In genomic region chr3:61250784-61251173, GRCh38 we compare ENCODE assay signal across 8 cellular contexts. TPM values are rescaled to one million over a fixed set of nuclear protein-coding genes. Genes with fewer than 3 reads are reported as not detected.
DNase-seq lines count a peak whose midpoint lies in the region; ATAC-seq and TF ChIP-seq lines count a peak whose summit lies in the region.

No MANE protein-coding gene starts in this region.

- peaks cover 0 to 2% (median 0%) of the 10 kb centered on the region in 7 donors for H3K9me3 Mint-ChIP-seq in CD4-positive, CD25-positive, alpha-beta regulatory T cell
- H3K9me3 Mint-ChIP-seq in osteocyte (ENCODE audit: unreplicated experiment), result no peaks in the 10 kb centered on the region

- H3K4me1 Mint-ChIP-seq in CD4-positive, CD25-positive, alpha-beta regulatory T cell, result peaks cover 10 to 22% (median 16%) of the 10 kb centered on the region in 4 donors
- H3K4me1 Mint-ChIP-seq in osteocyte (ENCODE audit: unreplicated experiment), result peaks cover 13% of the 10 kb centered on the region

- peak overlapping the region; percentile 82 to 94 (median 87) for H3K27ac Mint-ChIP-seq in CD4-positive, CD25-positive, alpha-beta regulatory T cell
- H3K27ac Mint-ChIP-seq in osteocyte (ENCODE audit: unreplicated experiment), result no peak overlapping the region

- H3K36me3 ChIP-seq in CD4-positive, CD25-positive, alpha-beta regulatory T cell (ENCODE audit: control insufficient read depth, insufficient read depth, low read length), result no peaks in the 10 kb centered on the region
- H3K36me3 ChIP-seq in HUES6 (ENCODE audit: control insufficient read depth, insufficient read depth, low read length), result no peaks in the 10 kb centered on the region

- H3K4me3 Mint-ChIP-seq in CD4-positive, CD25-positive, alpha-beta regulatory T cell, result peak overlapping the region; percentile 93 to 98 (median 95)
- peak overlapping the region; percentile 79 for H3K4me3 Mint-ChIP-seq in osteocyte (ENCODE audit: unreplicated experiment)

- H3K4me1 ChIP-seq in CD4-positive, CD25-positive, alpha-beta regulatory T cell (ENCODE audit: control insufficient read depth, insufficient read depth, low read length, poor library complexity, severe bottlenecking), result peaks cover 20% of the 10 kb centered on the region
- peaks cover 12% of the 10 kb centered on the region for H3K4me1 ChIP-seq in HUES6 (ENCODE audit: control insufficient read depth, insufficient read depth, low read length)

- no peaks in the 10 kb centered on the region for H3K9me3 ChIP-seq in CD4-positive, CD25-positive, alpha-beta regulatory T cell (ENCODE audit: control insufficient read depth in 2 of 2, low read length in 2 of 2)
- no peaks in the 10 kb centered on the region for H3K9me3 ChIP-seq in HUES6 (ENCODE audit: control insufficient read depth, insufficient read depth, low read depth, low read length)

- H3K27me3 ChIP-seq in CD4-positive, CD25-positive, alpha-beta regulatory T cell (ENCODE audit: control insufficient read depth, insufficient read depth, low read length), result peaks cover 6% of the 10 kb centered on the region
- H3K27me3 ChIP-seq in HUES6 (ENCODE audit: control insufficient read depth, insufficient read depth, low read length), result no peaks in the 10 kb centered on the region

- H3K9ac ChIP-seq in HUES6 (ENCODE audit: low read length), result no peak overlapping the region

- DNase-seq in CD4-positive, CD25-positive, alpha-beta regulatory T cell, result peak in 2 of 3 donors; percentile 13 to 51
- peak; percentile 68 for DNase-seq in activated CD8-positive, alpha-beta memory T cell treated with anti-CD3 and anti-CD28 coated beads, Interleukin-2, amount 50 U/mL, for 48 hours
- DNase-seq in fibroblast of villous mesenchyme (ENCODE audit: low read depth), result peak; percentile 7
- no peak for DNase-seq in osteocyte (ENCODE audit: extremely low spot score, unreplicated experiment)
- no peak for DNase-seq in hepatic stellate cell (ENCODE audit: low spot score)

- peak overlapping the region; percentile 55 for H3K4me3 ChIP-seq in CD4-positive, CD25-positive, alpha-beta regulatory T cell (ENCODE audit: low read depth, low read length)
- H3K4me3 ChIP-seq in HUES6 (ENCODE audit: low read depth, low read length) (peak overlapping the region; percentile 82), fibroblast of villous mesenchyme (ENCODE audit: low read depth, low read length) (peak overlapping the region; percentile 70)

- no peak for ATAC-seq in CD4-positive, CD25-positive, alpha-beta regulatory T cell (ENCODE audit: low read depth in 2 of 2)
- ATAC-seq in GM18909 (IDR thresholded peaks at IDR 0.05; ENCODE audit: poor library complexity, unreplicated experiment), result no peak
- ATAC-seq in GM21447 (IDR thresholded peaks at IDR 0.05; ENCODE audit: unreplicated experiment), result no peak

- H3K36me3 Mint-ChIP-seq in CD4-positive, CD25-positive, alpha-beta regulatory T cell, result no peaks in the 10 kb centered on the region
- no peaks in the 10 kb centered on the region for H3K36me3 Mint-ChIP-seq in osteocyte (ENCODE audit: unreplicated experiment)

- peak overlapping the region; percentile 55 for H3K27ac ChIP-seq in CD4-positive, CD25-positive, alpha-beta regulatory T cell (ENCODE audit: insufficient read depth, low read length, poor library complexity, severe bottlenecking)
- H3K27ac ChIP-seq in HUES6 (ENCODE audit: low read depth, low read length), result no peak overlapping the region

- H3K27me3 Mint-ChIP-seq in CD4-positive, CD25-positive, alpha-beta regulatory T cell, result peaks cover 32% of the 10 kb centered on the region
- H3K27me3 Mint-ChIP-seq in osteocyte (ENCODE audit: unreplicated experiment), result peaks cover 10% of the 10 kb centered on the region

- TF ChIP-seq CTCF in fibroblast of villous mesenchyme (IDR thresholded peaks at IDR 0.05; ENCODE audit: insufficient read depth, low read depth, low read length) (no peak), osteocyte (IDR thresholded peaks at IDR 0.05) (no peak)

RNA-seq across cellular contexts. Expression of gene FHIT, which starts 0.5 kb away (rescaled TPM):
- total RNA-seq in CD4-positive, CD25-positive, alpha-beta regulatory T cell, result 120 TPM
- polyA plus RNA-seq in CD4-positive, CD25-positive, alpha-beta regulatory T cell, result 10 to 100 TPM in 3 of 4 donors, 1 to 10 TPM in 1; 7.8 to 20.1 (median 13.8) TPM
- total RNA-seq in fibroblast of villous mesenchyme (1.6 and 2.2 TPM in 2 replicates), osteocyte (1.6 and 2.3 TPM in 2 replicates)

Comparison
In these comparisons a context has a peak if more than half of its experiments do, and no peak if none do; other contexts are left out.
1. DNase-seq: peak in CD4-positive, CD25-positive, alpha-beta regulatory T cell (2 of 3), activated CD8-positive, alpha-beta memory T cell treated with anti-CD3 and anti-CD28 coated beads, Interleukin-2, amount 50 U/mL, for 48 hours (single experiment) and fibroblast of villous mesenchyme (single experiment); none in osteocyte (single experiment) and hepatic stellate cell (single experiment).
2. RNA of gene FHIT, which starts 0.5 kb away (total RNA-seq): 120 TPM in CD4-positive, CD25-positive, alpha-beta regulatory T cell (single experiment); 1.6 to 2.3 TPM in osteocyte and 1.6 to 2.2 TPM in fibroblast of villous mesenchyme; every median in the first group is over 10 times any median in the second.
3. Peak in every context shown above with its lines, with median percentiles within 50 percentile points of each other: H3K4me3 ChIP-seq.